Comparison of ENCODE assay signal across 8 cellular contexts in genomic region chr9:34126207-34127034, GRCh38. TPM values are rescaled to one million over a fixed set of nuclear protein-coding genes. Genes with fewer than 3 reads are reported as not detected.
DNase-seq lines count a peak whose midpoint lies in the region; ATAC-seq and TF ChIP-seq lines count a peak whose summit lies in the region.

Gene DCAF12, minus strand, starts transcription at chr9:34126698. Its CDS starts 267 bp downstream, at chr9:34126431.

- H3K36me3 ChIP-seq in adrenal gland (replicated peaks in 1 of 2) = peaks cover 0 to 19% of the 10 kb centered on the region in 2 donors
- peaks cover 0 to 36% (median 27%) of the 10 kb centered on the region in 9 donors for H3K36me3 ChIP-seq in heart left ventricle
- no peaks in the 10 kb centered on the region for H3K36me3 ChIP-seq in transverse colon

- peak within 1 kb of the TSS; percentile 69 to 96 (median 91) for H3K27ac ChIP-seq in adrenal gland
- H3K27ac ChIP-seq in heart left ventricle = peak within 1 kb of the TSS; percentile 75 to 99 (median 90)
- peak within 1 kb of the TSS; percentile 90 to 97 (median 94) for H3K27ac ChIP-seq in transverse colon

- intact Hi-C loops in T-helper 1 cell treated with Interleukin-12 subunit alpha and Interleukin-12 subunit beta and Interleukin-4 antibody, amounts not matched to agents 30 ng/mL and 1 ng/mL, for 36 hours (cut with micrococcal nuclease) = loop anchor here (1.0 to 10.0 kb wide), 14 partner anchors 52 to 1102 kb away; partner anchors contain the start of genes BAG1, CHMP5, DNAI1 and DNAJA1
- intact Hi-C loops in adrenal gland (cut with DNase I) = loop anchor here in 1 of 2 donors (10.0 kb wide), 2 partner anchors 48 to 128 kb away; partner anchors contain the start of gene UBAP1
- intact Hi-C loops in heart left ventricle (cut with DNase I) = loop anchor here (2.0 to 10.0 kb wide), 8 partner anchors 48 to 256 kb away; partner anchors contain the start of genes UBAP1 (in 6 of the 10), MYORG (in 1 of the 10) and UBAP2 (in 1 of the 10)
- intact Hi-C loops in transverse colon (cut with DNase I; ENCODE audit: low total_unique reads) = loop anchor here (5.0 kb wide), 1 partner anchor 256 kb away; no protein-coding TSS in a partner anchor

- peak; percentile 19 to 82 for TF ChIP-seq POLR2A in adrenal gland (IDR thresholded peaks at IDR 0.05)
- TF ChIP-seq POLR2A in heart left ventricle (IDR thresholded peaks at IDR 0.05) = peak in 1 of 2 donors; percentile 67
- TF ChIP-seq POLR2A in transverse colon (IDR thresholded peaks at IDR 0.05) = peak; percentile 83

- TF ChIP-seq EP300 in transverse colon (IDR thresholded peaks at IDR 0.05; ENCODE audit: low read depth) = no peak

- H3K4me1 ChIP-seq in adrenal gland (replicated peaks in 1 of 2) (peaks cover 36 to 46% of the 10 kb centered on the region in 2 donors), heart left ventricle (peaks cover 6 to 49% (median 41%) of the 10 kb centered on the region in 12 donors), transverse colon (peaks cover 12 to 38% (median 18%) of the 10 kb centered on the region in 4 donors)

- H3K27me3 ChIP-seq in adrenal gland = no peaks in the 10 kb centered on the region
- H3K27me3 ChIP-seq in heart left ventricle = no peaks in the 10 kb centered on the region
- H3K27me3 ChIP-seq in transverse colon = no peaks in the 10 kb centered on the region

- in situ Hi-C loops in transverse colon (cut with MboI; ENCODE audit: low pct_ligation_motif_present in 1 of 4, low pct_unique_long_range_greater_than_20kb in 1 of 4, low sequenced_read_pairs in 3 of 4) = no loop called here

- H3K9me3 ChIP-seq in adrenal gland (replicated peaks in 1 of 3) (no peaks in the 10 kb centered on the region), heart left ventricle (no peaks in the 10 kb centered on the region), transverse colon (no peaks in the 10 kb centered on the region)

- TF ChIP-seq CTCF in GM12875 (IDR thresholded peaks at IDR 0.05; ENCODE audit: borderline replicate concordance, insufficient read depth, low read depth, low read length) = no peak
- no peak for TF ChIP-seq CTCF in adrenal gland (IDR thresholded peaks at IDR 0.05)
- peak in 3 of 12 donors; percentile 13 to 23 (median 22) for TF ChIP-seq CTCF in heart left ventricle (IDR thresholded peaks at IDR 0.05)
- TF ChIP-seq CTCF in transverse colon (IDR thresholded peaks at IDR 0.05) = peak in 1 of 5 experiments; percentile 23

- WGBS in adrenal gland, 4 donors = 0 to 1% (median 0%) methylated on average over 23 to 67 of the region's 67 CpGs
- WGBS in heart left ventricle, 4 donors = 0% methylated on average over 57 to 67 of the region's 67 CpGs
- WGBS in transverse colon (ENCODE audit: low coverage in 1 of 2), 2 donors = 0% methylated on average over 66 of the region's 67 CpGs; no CpG with 5 or more reads in 1 of the 2 donors

- ATAC-seq in HG02678 (IDR thresholded peaks at IDR 0.05; ENCODE audit: unreplicated experiment) (peak; percentile 86), heart left ventricle (peak; percentile 96 to 99 (median 99))

- H3K4me3 ChIP-seq in GM12875 (ENCODE audit: low read depth, low read length) = peak within 1 kb of the TSS; percentile 74
- peak within 1 kb of the TSS; percentile 28 to 80 (median 65) for H3K4me3 ChIP-seq in adrenal gland
- peak within 1 kb of the TSS; percentile 51 to 98 (median 85) for H3K4me3 ChIP-seq in heart left ventricle
- H3K4me3 ChIP-seq in transverse colon = peak within 1 kb of the TSS; percentile 60 to 88 (median 77)

- DNase-seq in NCI-H128 (lab: John Stamatoyannopoulos, UW; ENCODE audit: unreplicated experiment) (peak; percentile 90), adrenal gland (peak; percentile 91 to 95 (median 92)), heart left ventricle (peak; percentile 93 to 95 (median 93)), pons (ENCODE audit: low spot score) (peak; percentile 92), transverse colon (peak; percentile 93)

RNA-seq across cellular contexts. Expression of gene DCAF12, which starts in this region (rescaled TPM):
- 39.7 and 45.7 TPM in 2 replicates for total RNA-seq in T-helper 1 cell treated with Interleukin-12 subunit alpha and Interleukin-12 subunit beta and Interleukin-4 antibody, amounts not matched to agents 30 ng/mL and 1 ng/mL, for 36 hours
- 10 to 100 TPM; 45.0 to 74.9 (median 65.2) TPM for total RNA-seq in adrenal gland
- 10 to 100 TPM; 15.1 to 88.3 (median 15.8) TPM for polyA plus RNA-seq in adrenal gland
- total RNA-seq in heart left ventricle = 10 to 100 TPM; 14.2 to 29.4 (median 16.7) TPM
- polyA plus RNA-seq in heart left ventricle = 10 to 100 TPM in 1 of 2 donors, 1 to 10 TPM in 1; 5.6 to 17.8 TPM
- total RNA-seq in transverse colon = 10 to 100 TPM; 22.1 to 29.7 (median 26.3) TPM

Comparison
In these comparisons a context has a peak if more than half of its experiments do, and no peak if none do; other contexts are left out.
1. Peak in every context shown above with its lines: DNase-seq, ATAC-seq, H3K4me3 ChIP-seq and H3K27ac ChIP-seq.